9 cellular contexts compared by ENCODE assay signal in the genomic region with DNA sequence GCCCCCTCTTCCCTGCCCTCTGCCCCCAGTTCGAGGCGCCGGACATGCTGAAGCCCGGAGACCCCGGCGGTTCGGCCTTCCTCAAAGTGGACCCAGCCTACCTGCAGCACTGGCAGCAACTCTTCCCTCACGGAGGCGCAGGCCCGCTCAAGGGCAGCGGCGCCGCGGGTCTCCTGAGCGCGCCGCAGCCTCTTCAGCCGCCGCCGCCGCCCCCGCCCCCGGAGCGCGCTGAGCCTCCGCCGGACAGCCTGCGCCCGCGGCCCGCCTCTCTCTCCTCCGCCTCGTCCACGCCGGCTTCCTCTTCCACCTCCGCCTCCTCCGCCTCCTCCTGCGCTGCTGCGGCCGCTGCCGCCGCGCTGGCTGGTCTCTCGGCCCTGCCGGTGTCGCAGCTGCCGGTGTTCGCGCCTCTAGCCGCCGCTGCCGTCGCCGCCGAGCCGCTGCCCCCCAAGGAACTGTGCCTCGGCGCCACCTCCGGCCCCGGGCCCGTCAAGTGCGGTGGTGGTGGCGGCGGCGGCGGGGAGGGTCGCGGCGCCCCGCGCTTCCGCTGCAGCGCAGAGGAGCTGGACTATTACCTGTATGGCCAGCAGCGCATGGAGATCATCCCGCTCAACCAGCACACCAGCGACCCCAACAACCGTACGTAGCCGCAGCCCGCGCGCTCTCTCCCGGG. TPM values are rescaled to one million over a fixed set of nuclear protein-coding genes. Genes with fewer than 3 reads are reported as not detected.
DNase-seq lines count a peak whose midpoint lies in the region; ATAC-seq, FAIRE-seq and TF ChIP-seq lines count a peak whose summit lies in the region.
"Had no signal": no experiment of that assay in that cellular context is flagged by ENCODE, and none has a peak within 500 bp of the region (broad histone marks: within the 10 kb centered on the region; RNA-seq: fewer than 3 reads in every experiment).

No MANE protein-coding gene starts in this region.

- H2BK12ac ChIP-seq in H1 (ENCODE audit: low read depth, low read length), result no peak overlapping the region

- no peak overlapping the region for H2BK20ac ChIP-seq in H1 (ENCODE audit: low read length)

- DNase-seq in NB4 (ENCODE audit: low read depth) (peak; percentile 66), H1 (ENCODE audit: low read depth in 1 of 2, low spot score in 2 of 2) (peak in 1 of 2 experiments; percentile 81), NCI-H2107 (lab: John Stamatoyannopoulos, UW) (no peak), hypothalamus (lab: John Stamatoyannopoulos, UW) (no peak)
- DNase-seq in activated naive CD4-positive, alpha-beta T cell treated with anti-CD3 and anti-CD28 coated beads for 36 hours, result no peak
- DNase-seq: T-cell had no signal

- H2BK15ac ChIP-seq in H1 (ENCODE audit: low read length), result no peak overlapping the region; the same call in 1 of the 2 replicates

- H3K9ac ChIP-seq in H1 (replicated peaks in 1 of 4; ENCODE audit: extremely low read depth in 1 of 4, low read depth in 3 of 4, low read length in 3 of 4), result no peak overlapping the region

- H3K4me2 ChIP-seq in H1 (ENCODE audit: insufficient read depth in 1 of 2, low read depth in 2 of 2, low read length in 2 of 2), result peak overlapping the region; percentile 96 to 97

- H2AK5ac ChIP-seq in H1 (ENCODE audit: low read depth, low read length), result no peak overlapping the region

- H4K5ac ChIP-seq in H1 (ENCODE audit: insufficient read length, low read depth, low read length), result no peak overlapping the region

- no peak for FAIRE-seq in H1 (lab: Jason Lieb, UNC)

- 0 out of 2 replicates have a peak overlapping the region, but pooled peaks have one; percentile 39 for H4K8ac ChIP-seq in H1 (ENCODE audit: extremely low read depth, insufficient read depth, low read length)

- peaks cover 4 to 47% (median 20%) of the 10 kb centered on the region in 4 experiments for H3K4me1 ChIP-seq in H1 (replicated peaks in 1 of 4; ENCODE audit: control insufficient read depth in 3 of 4, insufficient read depth in 4 of 4, low read length in 3 of 4)

- no peak overlapping the region for H3K4ac ChIP-seq in H1 (replicated peaks; ENCODE audit: insufficient read length, low read depth, low read length)

- TF ChIP-seq RAD21 in H1 (IDR thresholded peaks at IDR 0.05 in 1 of 2, conservative IDR thresholded peaks at IDR 0.05 in 1 of 2; ENCODE audit: low read depth in 2 of 2, low read length in 2 of 2), result no peak

- H4K91ac ChIP-seq in H1 (replicated peaks; ENCODE audit: insufficient read length, low read length), result no peak overlapping the region

- H3K4me3 Mint-ChIP-seq in nephron, result peak overlapping the region; percentile 86 to 92 (median 87)
- no peak overlapping the region for H3K4me3 Mint-ChIP-seq in activated naive CD4-positive, alpha-beta T cell treated with anti-CD3 and anti-CD28 coated beads for 36 hours

- H2BK120ac ChIP-seq in H1 (replicated peaks; ENCODE audit: low read depth, low read length), result no peak overlapping the region

- CTCF ChIA-PET in H1 (lab: Charles Lee; ENCODE audit: partially characterized antibody), result interaction anchor here (0.6 to 1.1 kb wide), 3 partner anchors 69 to 386 kb away, joined by 3 read pairs; no protein-coding TSS in a partner anchor
- CTCF ChIA-PET in activated naive CD4-positive, alpha-beta T cell treated with anti-CD3 and anti-CD28 coated beads for 36 hours (lab: Charles Lee), result no interaction called here

- peak overlapping the region; percentile 89 for H3K18ac ChIP-seq in H1 (ENCODE audit: extremely low read depth, low read length)

- H3K36me3 ChIP-seq in H1 (ENCODE audit: control insufficient read depth in 2 of 4, insufficient read depth in 4 of 4, low read length in 3 of 4), result no peaks in the 10 kb centered on the region; a peak in 1 of 8 replicates

- peaks cover 43% of the 10 kb centered on the region for H3K23me2 ChIP-seq in H1 (ENCODE audit: low read depth, low read length)

- H3K4me3 ChIP-seq in NB4 (ENCODE audit: low read depth, low read length) (no peak overlapping the region), H1 (ENCODE audit: extremely low read depth in 1 of 4, insufficient read depth in 2 of 4, low read depth in 3 of 4, low read length in 4 of 4) (peak overlapping the region; percentile 41 to 71 (median 53))

- peaks cover 78 to 100% (median 94%) of the 10 kb centered on the region in 4 experiments for H3K27me3 ChIP-seq in H1 (replicated peaks in 1 of 4; ENCODE audit: control insufficient read depth in 3 of 4, extremely low read depth in 1 of 4, insufficient read depth in 3 of 4, low read length in 3 of 4)

- TF ChIP-seq POLR2A in NB4 (IDR thresholded peaks at IDR 0.05; ENCODE audit: extremely low read depth, insufficient read length), result no peak
- TF ChIP-seq POLR2A in H1 (IDR thresholded peaks at IDR 0.05; ENCODE audit: control extremely low read depth in 1 of 2, low read depth in 2 of 2, low read length in 2 of 2), result no peak

- POLR2A ChIA-PET in H1 (lab: Charles Lee; ENCODE audit: partially characterized antibody), result interaction anchor here (1.7 kb wide), 1 partner anchor 8 kb away, joined by 6 read pairs; no protein-coding TSS in a partner anchor

- peaks cover 99% of the 10 kb centered on the region for H3K27me3 Mint-ChIP-seq in nephron (ENCODE audit: low read depth)
- peaks cover 72% of the 10 kb centered on the region for H3K27me3 Mint-ChIP-seq in activated naive CD4-positive, alpha-beta T cell treated with anti-CD3 and anti-CD28 coated beads for 36 hours (ENCODE audit: low read depth)

- H3K9me3 ChIP-seq in H1 (ENCODE audit: insufficient read depth in 2 of 2, low read depth in 1 of 2, low read length in 1 of 2), result no peaks in the 10 kb centered on the region

- H3K4me1 Mint-ChIP-seq in nephron, result peaks cover 45% of the 10 kb centered on the region
- H3K4me1 Mint-ChIP-seq in activated naive CD4-positive, alpha-beta T cell treated with anti-CD3 and anti-CD28 coated beads for 36 hours (ENCODE audit: low read depth), result peaks cover 30% of the 10 kb centered on the region

- H3K79me2 ChIP-seq in H1 (ENCODE audit: control insufficient read depth in 1 of 2, insufficient read depth in 2 of 2, low read length in 2 of 2), result no peaks in the 10 kb centered on the region

- H3K14ac ChIP-seq in H1 (ENCODE audit: insufficient read length), result no peak overlapping the region

- no peaks in the 10 kb centered on the region for H3K9me3 Mint-ChIP-seq in nephron
- H3K9me3 Mint-ChIP-seq in activated naive CD4-positive, alpha-beta T cell treated with anti-CD3 and anti-CD28 coated beads for 36 hours, result no peaks in the 10 kb centered on the region
- H3K9me3 Mint-ChIP-seq: T-cell had no signal

- no peak overlapping the region for H3K56ac ChIP-seq in H1 (replicated peaks; ENCODE audit: insufficient read length, low read depth, low read length)

- peaks cover 6 to 9% of the 10 kb centered on the region in 2 experiments for H4K20me1 ChIP-seq in H1 (replicated peaks in 1 of 2; ENCODE audit: control insufficient read depth in 1 of 2, insufficient read depth in 2 of 2, low read length in 2 of 2)

- no peak overlapping the region for H3K27ac ChIP-seq in H1 (ENCODE audit: low read depth, low read length)

- 1% methylated on average over 25 of the region's 83 CpGs; no CpG with 5 or more reads in 1 of the 2 experiments for WGBS in H1 (ENCODE audit: extremely low coverage in 1 of 2, insufficient coverage in 1 of 2, insufficient read length in 1 of 2, insufficient replicate concordance in 2 of 2, low coverage in 1 of 2, low lambda C conversion rate in 2 of 2, missing lambda C conversion rate in 1 of 2), 2 experiments

- no peak overlapping the region for H3K27ac Mint-ChIP-seq in nephron
- H3K27ac Mint-ChIP-seq in activated naive CD4-positive, alpha-beta T cell treated with anti-CD3 and anti-CD28 coated beads for 36 hours, result no peak overlapping the region
- H3K27ac Mint-ChIP-seq: T-cell had no signal

- TF ChIP-seq CTCF in NB4 (IDR thresholded peaks at IDR 0.05; ENCODE audit: low read depth, low read length), result no peak
- no peak for TF ChIP-seq CTCF in H1 (IDR thresholded peaks at IDR 0.05; ENCODE audit: control extremely low read depth in 1 of 3, insufficient read depth in 1 of 3, low read depth in 1 of 3, low read length in 3 of 3)
- no peak for TF ChIP-seq CTCF in nephron (IDR thresholded peaks at IDR 0.05; ENCODE audit: unreplicated experiment in 3 of 3)

- H2AFZ ChIP-seq in H1 (ENCODE audit: low read length), result no peak overlapping the region; the same call in 1 of the 2 replicates

- no peak overlapping the region for H3K23ac ChIP-seq in H1 (ENCODE audit: insufficient read length)

- TF ChIP-seq EP300 in H1 (IDR thresholded peaks at IDR 0.05; ENCODE audit: borderline replicate concordance in 1 of 2, low read depth in 2 of 2, low read length in 2 of 2), result no peak

- H3K36me3 Mint-ChIP-seq in nephron (ENCODE audit: low read depth), result no peaks in the 10 kb centered on the region
- H3K36me3 Mint-ChIP-seq in activated naive CD4-positive, alpha-beta T cell treated with anti-CD3 and anti-CD28 coated beads for 36 hours (ENCODE audit: low read depth), result no peaks in the 10 kb centered on the region
- H3K36me3 Mint-ChIP-seq: T-cell had no signal

- intact Hi-C loops in activated naive CD4-positive, alpha-beta T cell treated with anti-CD3 and anti-CD28 coated beads for 36 hours (cut with micrococcal nuclease), result loop anchor here (5.0 to 10.0 kb wide), 3 partner anchors 275 to 522 kb away; no protein-coding TSS in a partner anchor

- peak; percentile 48 for ATAC-seq in GM18907 (IDR thresholded peaks at IDR 0.05; ENCODE audit: unreplicated experiment)
- no peak for ATAC-seq in HG03045 (IDR thresholded peaks at IDR 0.05; ENCODE audit: unreplicated experiment)

- no peaks in the 10 kb centered on the region for H3K79me1 ChIP-seq in H1 (ENCODE audit: low read depth, low read length)

- H2BK5ac ChIP-seq in H1 (ENCODE audit: low read depth, low read length), result no peak overlapping the region

RNA-seq across cellular contexts. Expression of a gene that starts 1.1 kb away (rescaled TPM):
- 0.04 and 0.08 TPM in 2 replicates for total RNA-seq in H1 (2021; fragmentation: NEBNext Ultra II Directional; extraction: Animal tissue kit (Norgen Biotek cat#: 25700))
- polyA plus RNA-seq in H1 (2011; rRNA removed), result 0.08 and 0.17 TPM in 2 replicates
- polyA plus RNA-seq in H1 (2011; cell fraction: cytosol; rRNA removed), result 0.22 TPM
- 0.31 TPM for polyA plus RNA-seq in H1 (2011; cell fraction: nucleus; rRNA removed)
- polyA plus RNA-seq in H1 (2012, experiment 1 of 2), result 0.01 TPM in 1 of 4 replicates, not detected in the others
- polyA plus RNA-seq in H1 (2012, experiment 2 of 2), result 0.01 TPM
- polyA plus RNA-seq in H1 (2013, experiment 1 of 2), result 0.02 TPM
- polyA plus RNA-seq in H1 (2013, experiment 2 of 2), result 0.09 TPM
- 0.03 and 0.20 TPM in 2 replicates for polyA minus RNA-seq in H1 (2011; rRNA and poly(A)+ RNA removed)
- polyA minus RNA-seq in H1 (2011; cell fraction: cytosol; rRNA and poly(A)+ RNA removed), result not detected
- polyA minus RNA-seq in H1 (2011; cell fraction: nucleus; rRNA and poly(A)+ RNA removed), result 0.10 TPM
- not detected for total RNA-seq in activated naive CD4-positive, alpha-beta T cell treated with anti-CD3 and anti-CD28 coated beads for 36 hours

RNA-seq across cellular contexts. Expression of a gene that starts 53.6 kb away (rescaled TPM):
- 9.0 and 10.4 TPM in 2 replicates for total RNA-seq in H1 (2021; fragmentation: NEBNext Ultra II Directional; extraction: Animal tissue kit (Norgen Biotek cat#: 25700))
- 7.9 and 8.5 TPM in 2 replicates for polyA plus RNA-seq in H1 (2011; rRNA removed)
- polyA plus RNA-seq in H1 (2011; cell fraction: cytosol; rRNA removed), result 12.6 TPM
- 3.8 TPM for polyA plus RNA-seq in H1 (2011; cell fraction: nucleus; rRNA removed)
- 9.8 to 10.8 TPM (median 10.4 TPM) in 4 replicates for polyA plus RNA-seq in H1 (2012, experiment 1 of 2)
- polyA plus RNA-seq in H1 (2012, experiment 2 of 2), result 2.7 TPM
- 11.0 TPM for polyA plus RNA-seq in H1 (2013, experiment 1 of 2)
- 13.9 TPM for polyA plus RNA-seq in H1 (2013, experiment 2 of 2)
- 9.0 and 13.2 TPM in 2 replicates for polyA minus RNA-seq in H1 (2011; rRNA and poly(A)+ RNA removed)
- polyA minus RNA-seq in H1 (2011; cell fraction: cytosol; rRNA and poly(A)+ RNA removed), result 4.1 TPM
- polyA minus RNA-seq in H1 (2011; cell fraction: nucleus; rRNA and poly(A)+ RNA removed), result 2.7 TPM
- not detected for total RNA-seq in activated naive CD4-positive, alpha-beta T cell treated with anti-CD3 and anti-CD28 coated beads for 36 hours

Comparison
In these comparisons a context has a peak if more than half of its experiments do, and no peak if none do; other contexts are left out.
1. RNA of a gene that starts 53.6 kb away (total RNA-seq): 9.0 to 10.4 TPM in H1; not detected in activated naive CD4-positive, alpha-beta T cell treated with anti-CD3 and anti-CD28 coated beads for 36 hours; every median in the first group is over 10 times any median in the second.